ENCODE assay signal across 16 cellular contexts in genomic region chr6:135465307-135465706, GRCh38. TPM values are rescaled to one million over a fixed set of nuclear protein-coding genes. Genes with fewer than 3 reads are reported as not detected.
DNase-seq lines count a peak whose midpoint lies in the region; ATAC-seq, FAIRE-seq and TF ChIP-seq lines count a peak whose summit lies in the region.
"Had no signal": no experiment of that assay in that cellular context is flagged by ENCODE, and none has a peak within 500 bp of the region (broad histone marks: within the 10 kb centered on the region; RNA-seq: fewer than 3 reads in every experiment).

No MANE protein-coding gene starts in this region.

- peaks cover 5% of the 10 kb centered on the region for H3K4me1 Mint-ChIP-seq in activated naive CD4-positive, alpha-beta T cell treated with anti-CD3 and anti-CD28 coated beads for 36 hours (ENCODE audit: low read depth)
- H3K4me1 Mint-ChIP-seq: mesothelial cell of epicardium had no signal

- peaks cover 14% of the 10 kb centered on the region for H3K36me3 Mint-ChIP-seq in activated naive CD4-positive, alpha-beta T cell treated with anti-CD3 and anti-CD28 coated beads for 36 hours (ENCODE audit: low read depth)

- no peak for TF ChIP-seq RAD21 in GM12878 (IDR thresholded peaks at IDR 0.05; ENCODE audit: insufficient read depth, low read depth, low read length)

- TF ChIP-seq EP300 in GM12878 (IDR thresholded peaks at IDR 0.05; ENCODE audit: borderline replicate concordance in 1 of 2, control insufficient read depth in 1 of 2, low read depth in 2 of 2, low read length in 2 of 2), result no peak

- intact Hi-C loops in GM12878 (cut with micrococcal nuclease; ENCODE audit: unreplicated experiment), result no loop called here
- intact Hi-C loops in activated naive CD4-positive, alpha-beta T cell treated with anti-CD3 and anti-CD28 coated beads for 36 hours (cut with micrococcal nuclease), result no loop called here

- POLR2A ChIA-PET in GM12878 (lab: Charles Lee), result no interaction called here

- no peaks in the 10 kb centered on the region for H4K20me1 ChIP-seq in GM12878 (ENCODE audit: control insufficient read depth, insufficient read depth)

- ATAC-seq in GM18907 (IDR thresholded peaks at IDR 0.05; ENCODE audit: unreplicated experiment), result peak; percentile 79
- ATAC-seq in GM21576 (IDR thresholded peaks at IDR 0.05; ENCODE audit: unreplicated experiment), result peak; percentile 70
- ATAC-seq in HG03139 (IDR thresholded peaks at IDR 0.05; ENCODE audit: unreplicated experiment), result peak; percentile 66
- ATAC-seq in GM12878, result peak; percentile 92
- no peak for ATAC-seq in SK-N-SH treated with all-trans-retinoic acid at 6 μM for 48 hours
- ATAC-seq: activated CD8-positive, alpha-beta T cell treated with anti-CD3 and anti-CD28 coated beads, Interleukin-2, amount 10 ng/mL, durations not matched to agents 7 days and 5 days had no signal

- H3K4me2 ChIP-seq in GM12878 (ENCODE audit: control insufficient read depth, insufficient read depth), result no peak overlapping the region

- H3K9me3 ChIP-seq in GM12878 (replicated peaks; ENCODE audit: control insufficient read depth, insufficient read depth, low read length), result no peaks in the 10 kb centered on the region
- H3K9me3 ChIP-seq: esophagus muscularis mucosa had no signal

- H3K4me3 ChIP-seq in GM12878, result no peak overlapping the region
- H3K4me3 ChIP-seq: esophagus muscularis mucosa had no signal

- TF ChIP-seq CTCF in GM12878 (IDR thresholded peaks at IDR 0.05 in 2 of 3, conservative IDR thresholded peaks at IDR 0.05 in 1 of 3; ENCODE audit: control insufficient read depth in 2 of 3, extremely low read depth in 1 of 3, insufficient read depth in 1 of 3, low read depth in 3 of 3, low read length in 3 of 3), result no peak

- no peak overlapping the region for H3K9ac ChIP-seq in GM12878 (ENCODE audit: control insufficient read depth, insufficient read depth, low read length)

- H3K9me3 Mint-ChIP-seq in activated naive CD4-positive, alpha-beta T cell treated with anti-CD3 and anti-CD28 coated beads for 36 hours, result no peaks in the 10 kb centered on the region

- no peak overlapping the region for H3K4me3 Mint-ChIP-seq in activated naive CD4-positive, alpha-beta T cell treated with anti-CD3 and anti-CD28 coated beads for 36 hours
- H3K4me3 Mint-ChIP-seq: activated CD8-positive, alpha-beta T cell treated with anti-CD3 and anti-CD28 coated beads, Interleukin-2, amount 10 ng/mL, durations not matched to agents 7 days and 5 days; CD4-positive, CD25-positive, alpha-beta regulatory T cell; mesothelial cell of epicardium had no signal

- no peak for TF ChIP-seq POLR2A in GM12878 (IDR thresholded peaks at IDR 0.05; ENCODE audit: low read depth, low read length)

- H3K4me1 ChIP-seq in GM12878 (ENCODE audit: control insufficient read depth, insufficient read depth, low read length), result peaks cover 16% of the 10 kb centered on the region
- H3K4me1 ChIP-seq: esophagus muscularis mucosa had no signal

- H2AFZ ChIP-seq in GM12878 (ENCODE audit: control insufficient read depth, low read depth, low read length), result no peak overlapping the region

- in situ Hi-C loops in GM12878 (cut with MboI), result no loop called here

- no peak overlapping the region for H3K27ac ChIP-seq in GM12878 (ENCODE audit: control insufficient read depth, insufficient read depth)
- H3K27ac ChIP-seq: esophagus muscularis mucosa had no signal

- RAD21 ChIA-PET in GM12878 (lab: Charles Lee; ENCODE audit: unreplicated experiment), result interaction anchor here (1.0 to 1.3 kb wide), 5 partner anchors 12 to 854 kb away, joined by 3 to 4 read pairs (median 3); no protein-coding TSS in a partner anchor

- WGBS in GM12878 (ENCODE audit: insufficient coverage, insufficient replicate concordance, low lambda C conversion rate, missing lambda C conversion rate), result 63% methylated on average over 1 of the region's 1 CpG

- SMC1A ChIA-PET in GM12878 (lab: Charles Lee; ENCODE audit: uncharacterized antibody, unreplicated experiment), result interaction anchor here (0.6 to 1.1 kb wide), 7 partner anchors 16 to 761 kb away, joined by 3 to 4 read pairs (median 3); no protein-coding TSS in a partner anchor

- CTCF ChIA-PET in GM12878 (lab: Yijun Ruan, JAX), result interaction anchor here (1.2 to 1.4 kb wide), 3 partner anchors 8 to 445 kb away, joined by 3 to 6 read pairs (median 3); no protein-coding TSS in a partner anchor
- CTCF ChIA-PET in activated naive CD4-positive, alpha-beta T cell treated with anti-CD3 and anti-CD28 coated beads for 36 hours (lab: Charles Lee), result no interaction called here

- no peaks in the 10 kb centered on the region for H3K36me3 ChIP-seq in GM12878 (ENCODE audit: control insufficient read depth in 2 of 2, insufficient read depth in 2 of 2, low read length in 1 of 2)

- H3K27me3 Mint-ChIP-seq in activated naive CD4-positive, alpha-beta T cell treated with anti-CD3 and anti-CD28 coated beads for 36 hours (ENCODE audit: low read depth), result no peaks in the 10 kb centered on the region
- H3K27me3 Mint-ChIP-seq: CD4-positive, CD25-positive, alpha-beta regulatory T cell had no signal

- FAIRE-seq in GM12878 (lab: Jason Lieb, UNC), result no peak

- H3K27ac Mint-ChIP-seq in activated naive CD4-positive, alpha-beta T cell treated with anti-CD3 and anti-CD28 coated beads for 36 hours, result no peak overlapping the region
- H3K27ac Mint-ChIP-seq: activated CD8-positive, alpha-beta T cell treated with anti-CD3 and anti-CD28 coated beads, Interleukin-2, amount 10 ng/mL, durations not matched to agents 7 days and 5 days; CD4-positive, CD25-positive, alpha-beta regulatory T cell; mesothelial cell of epicardium had no signal

- no peaks in the 10 kb centered on the region for H3K79me2 ChIP-seq in GM12878 (ENCODE audit: control insufficient read depth, insufficient read depth, low read length)

- no TSS peak for BruUV-seq in GM12878 (replicated peaks; lab: Mats Ljungman, UMichigan)

- DNase-seq in GM12878 (ENCODE audit: low read depth, low spot score) (no peak), retina (no peak), cerebellar cortex (ENCODE audit: low spot score) (no peak)
- DNase-seq in activated naive CD4-positive, alpha-beta T cell treated with anti-CD3 and anti-CD28 coated beads for 36 hours, result no peak
- DNase-seq: activated CD8-positive, alpha-beta T cell treated with anti-CD3 and anti-CD28 coated beads, Interleukin-2, amount 10 ng/mL, durations not matched to agents 7 days and 5 days; activated naive CD4-positive, alpha-beta T cell treated with anti-CD3 and anti-CD28 coated beads, Interleukin-2, amount 50 U/mL, for 16 hours; CD4-positive, CD25-positive, alpha-beta regulatory T cell; cerebellar nuclear complex; GF-D8; NCI-H1694 treated with DMSO at 0.1 percent for 48 hours had no signal

- no peaks in the 10 kb centered on the region for H3K27me3 ChIP-seq in GM12878 (replicated peaks in 1 of 2; ENCODE audit: control insufficient read depth in 2 of 2, insufficient read depth in 2 of 2, low read length in 1 of 2)
- H3K27me3 ChIP-seq: esophagus muscularis mucosa had no signal

TF ChIP-seq in GM12878, 131 proteins besides CTCF, POLR2A, EP300 and RAD21:
- TF ChIP-seq CEBPB (IDR thresholded peaks at IDR 0.05; ENCODE audit: borderline replicate concordance in 1 of 2, low read depth in 2 of 2, low read length in 2 of 2), result 0 out of 4 replicates have a peak, but pooled peaks of 1 of the 2 experiments have one; percentile 6
- peak; percentile 13; the same call in 1 of the 2 replicates for TF ChIP-seq MTA2 (IDR thresholded peaks at IDR 0.05; ENCODE audit: low read depth)
- TF ChIP-seq STAT1 (conservative IDR thresholded peaks at IDR 0.05), result no peak

TF ChIP-seq in SK-N-SH treated with all-trans-retinoic acid at 6 μM for 48 hours, 23 proteins besides CTCF, POLR2A, EP300 and RAD21:
- TF ChIP-seq CSDC2 (CRISPR knock-in tag; IDR thresholded peaks at IDR 0.05), result no peak

RNA-seq across cellular contexts. Expression of gene AHI1, which starts 32.2 kb away (rescaled TPM):
- 46.4 and 46.8 TPM in 2 replicates for total RNA-seq in GM12878 (2013; cell fraction: nucleolus; rRNA removed)
- total RNA-seq in GM12878 (2014; rRNA removed) (4.6 and 5.0 TPM in 2 replicates), GM12878 (2014; rRNA removed; fragmentation: Illumina TruSeq; extraction: Trizol) (5.3 and 6.0 TPM in 2 replicates), GM12878 (2021) (4.1 and 5.4 TPM in 2 replicates)
- polyA plus RNA-seq in GM12878 (2011; ENCODE audit: low read depth), result 2.1 TPM
- polyA plus RNA-seq in GM12878 (2011; rRNA removed) (9.5 and 15.7 TPM in 2 replicates), GM12878 (2014; fragmentation: Illumina TruSeq; extraction: Trizol) (4.6 and 4.8 TPM in 2 replicates), GM12878 (2014; fragmentation: Nextera tagmentation; extraction: Ambion mirVana) (1 to 10 TPM; 3.2 to 3.6 TPM), GM12878 (2014; rRNA removed) (2.6 and 3.4 TPM in 2 replicates), GM12878 (2016; fragmentation: Nextera tagmentation; extraction: Ambion mirVana) (1 to 10 TPM; 4.8 to 6.6 TPM)
- 2.8 and 3.4 TPM in 2 replicates for polyA plus RNA-seq in GM12878 (2011; cell fraction: cytosol; rRNA removed)
- polyA plus RNA-seq in GM12878 (2011; cell fraction: nucleus; rRNA removed), result 12.6 and 13.6 TPM in 2 replicates
- 6.9 and 9.0 TPM in 2 replicates for polyA plus RNA-seq in GM12878 (2012)
- 5.8 and 8.2 TPM in 2 replicates for polyA minus RNA-seq in GM12878 (2011; rRNA and poly(A)+ RNA removed)
- polyA minus RNA-seq in GM12878 (2011; cell fraction: cytosol; rRNA and poly(A)+ RNA removed), result 0.94 and 3.5 TPM in 2 replicates
- polyA minus RNA-seq in GM12878 (2011; cell fraction: nucleus; rRNA and poly(A)+ RNA removed), result 11.4 and 21.3 TPM in 2 replicates
- total RNA-seq in activated naive CD4-positive, alpha-beta T cell treated with anti-CD3 and anti-CD28 coated beads for 36 hours, result 10 to 100 TPM; 17.8 to 18.8 TPM
